Comparison of ENCODE assay signal across 8 cellular contexts in genomic region chr14:101705733-101706508, GRCh38. TPM values are rescaled to one million over a fixed set of nuclear protein-coding genes. Genes with fewer than 3 reads are reported as not detected.
A peak's percentile ranks its signal among the peaks of the same experiment; 100 is the strongest.
DNase-seq lines count a peak whose midpoint lies in the region; ATAC-seq and TF ChIP-seq lines count a peak whose summit lies in the region.

No MANE protein-coding gene starts in this region.

- H3K9me3 Mint-ChIP-seq in progenitor cell of endocrine pancreas (ENCODE audit: low read depth) = no peaks in the 10 kb centered on the region
- H3K9me3 Mint-ChIP-seq in endothelial cell (ENCODE audit: unreplicated experiment) = no peaks in the 10 kb centered on the region

- peaks cover 29% of the 10 kb centered on the region for H3K27me3 Mint-ChIP-seq in progenitor cell of endocrine pancreas
- peaks cover 9% of the 10 kb centered on the region for H3K27me3 Mint-ChIP-seq in endothelial cell (ENCODE audit: unreplicated experiment)

- DNase-seq in NCI-H2107 (lab: John Stamatoyannopoulos, UW) = peak; percentile 47
- DNase-seq in NCI-H2107 treated with DMSO at 0.1 percent for 48 hours (lab: John Stamatoyannopoulos, UW; ENCODE audit: unreplicated experiment) = no peak
- DNase-seq in activated T-cell treated with anti-CD3 and anti-CD28 coated beads, Interleukin-2, amount 50 U/mL, for 1 hour = peak; percentile 77
- DNase-seq in foreskin keratinocyte = no peak
- no peak for DNase-seq in progenitor cell of endocrine pancreas (ENCODE audit: low spot score, unreplicated experiment)
- DNase-seq in endothelial cell (ENCODE audit: low spot score) = no peak

- H3K27me3 ChIP-seq in foreskin keratinocyte = peaks cover 40% of the 10 kb centered on the region

- H3K36me3 Mint-ChIP-seq in progenitor cell of endocrine pancreas (ENCODE audit: insufficient read depth) = no peaks in the 10 kb centered on the region
- peaks cover 3% of the 10 kb centered on the region for H3K36me3 Mint-ChIP-seq in endothelial cell (ENCODE audit: low read depth, unreplicated experiment)

- ATAC-seq in foreskin keratinocyte (peak; percentile 43), HG02870 (IDR thresholded peaks at IDR 0.05; ENCODE audit: unreplicated experiment) (no peak), HG02571 (IDR thresholded peaks at IDR 0.05; ENCODE audit: unreplicated experiment) (no peak)

- H3K27ac Mint-ChIP-seq in progenitor cell of endocrine pancreas = no peak overlapping the region
- H3K27ac Mint-ChIP-seq in endothelial cell (ENCODE audit: unreplicated experiment) = no peak overlapping the region

- no peaks in the 10 kb centered on the region for H3K4me1 ChIP-seq in foreskin keratinocyte

- H3K4me3 Mint-ChIP-seq in progenitor cell of endocrine pancreas (ENCODE audit: low read depth) (no peak overlapping the region), endothelial cell (ENCODE audit: unreplicated experiment) (no peak overlapping the region)

- TF ChIP-seq CTCF in foreskin keratinocyte (conservative IDR thresholded peaks at IDR 0.05) (no peak), progenitor cell of endocrine pancreas (IDR thresholded peaks at IDR 0.05; ENCODE audit: unreplicated experiment) (peak; percentile 5), endothelial cell (IDR thresholded peaks at IDR 0.05; ENCODE audit: unreplicated experiment) (no peak)

- no peak overlapping the region for H3K27ac ChIP-seq in foreskin keratinocyte

- no peaks in the 10 kb centered on the region for H3K4me1 Mint-ChIP-seq in progenitor cell of endocrine pancreas (ENCODE audit: low read depth)
- peaks cover 6% of the 10 kb centered on the region for H3K4me1 Mint-ChIP-seq in endothelial cell (ENCODE audit: unreplicated experiment)

RNA-seq across cellular contexts. Expression of gene PPP2R5C, which starts 55.6 kb away (rescaled TPM):
- total RNA-seq in foreskin keratinocyte (74.5 and 77.0 TPM in 2 replicates), progenitor cell of endocrine pancreas (106 and 120 TPM in 2 replicates), endothelial cell (ENCODE audit: unreplicated experiment) (71.5 TPM)
- polyA plus RNA-seq in foreskin keratinocyte = 51.8 and 54.7 TPM in 2 replicates

Comparison
In these comparisons a context has a peak if more than half of its experiments do, and no peak if none do; other contexts are left out.
1. DNase-seq: peak in NCI-H2107 (single experiment) and activated T-cell treated with anti-CD3 and anti-CD28 coated beads, Interleukin-2, amount 50 U/mL, for 1 hour (single experiment); none in NCI-H2107 treated with DMSO at 0.1 percent for 48 hours (single experiment), foreskin keratinocyte (0 of 2), progenitor cell of endocrine pancreas (single experiment) and endothelial cell (single experiment).